ENCODE assay signal across 8 cellular contexts in the genomic region with DNA sequence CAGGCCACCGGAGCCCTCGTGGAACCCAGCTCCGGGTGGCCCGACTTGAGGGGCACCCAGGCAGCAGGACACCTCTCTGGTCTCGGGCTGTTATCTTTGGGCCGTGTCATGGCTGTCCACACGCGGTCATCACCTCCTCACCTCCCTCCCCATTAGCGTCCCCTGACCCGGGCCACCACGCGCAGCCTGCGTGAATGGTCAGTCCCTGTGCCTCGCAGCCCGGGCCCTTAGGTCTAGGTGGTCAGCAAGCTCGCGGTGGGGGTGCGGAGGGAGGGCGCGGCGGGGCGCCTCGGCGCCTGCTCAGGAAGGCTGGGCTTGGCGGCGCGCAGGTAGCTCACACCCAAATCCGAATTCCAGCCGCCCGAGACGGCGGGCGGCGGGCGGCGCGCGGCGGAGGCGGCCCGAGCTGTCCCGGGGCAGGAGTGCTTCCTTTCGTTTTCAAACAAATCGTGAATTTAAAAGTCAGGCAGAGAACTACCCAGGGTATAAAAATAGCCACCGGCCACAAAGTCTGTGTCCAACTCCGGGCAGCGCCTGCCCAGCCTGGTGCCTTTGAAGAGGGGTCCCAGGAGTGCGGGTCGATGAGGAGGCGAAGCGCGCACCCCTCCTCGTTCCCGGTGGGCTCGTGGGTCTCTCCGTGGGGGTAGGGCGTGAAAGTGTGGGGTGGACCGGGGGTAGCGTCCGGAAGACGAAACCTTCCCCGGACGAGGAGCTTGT. TPM values are rescaled to one million over a fixed set of nuclear protein-coding genes. Genes with fewer than 3 reads are reported as not detected.
A peak's percentile ranks its signal among the peaks of the same experiment; 100 is the strongest.
DNase-seq lines count a peak whose midpoint lies in the region; ATAC-seq, FAIRE-seq and TF ChIP-seq lines count a peak whose summit lies in the region.

No MANE protein-coding gene starts in this region.

- DNase-seq in A549 (ENCODE audit: low read depth in 1 of 2, low spot score in 1 of 2): peak; percentile 39 to 54
- DNase-seq in HK-2 (ENCODE audit: unreplicated experiment): peak; percentile 64
- peak; percentile 56 for DNase-seq in activated T-cell treated with anti-CD3 and anti-CD28 coated beads, Interleukin-2, amount 50 U/mL, for 24 hours
- DNase-seq in osteoblast (ENCODE audit: insufficient read length, low spot score, missing footprints): peak; percentile 99
- no peak for DNase-seq in middle frontal gyrus (ENCODE audit: extremely low spot score, low spot score)
- no peak for DNase-seq in NCI-H446 (lab: John Stamatoyannopoulos, UW)
- DNase-seq in AG08395 (ENCODE audit: low spot score): no peak

- H2AFZ ChIP-seq in osteoblast (ENCODE audit: low read length): peak overlapping the region; percentile 76

- no peak for FAIRE-seq in A549 (lab: Jason Lieb, UNC)

- ATAC-seq in A549 (peak; percentile 9 to 35; a peak in 4 of 6 replicates), gastroesophageal sphincter (peak; percentile 17)

- H3K27me3 ChIP-seq in gastroesophageal sphincter (no peaks in the 10 kb centered on the region), osteoblast (ENCODE audit: insufficient read depth, low read length) (no peaks in the 10 kb centered on the region)

- TF ChIP-seq RAD21 in A549 (conservative IDR thresholded peaks at IDR 0.05 in 1 of 2, IDR thresholded peaks at IDR 0.05 in 1 of 2): no peak

- H3K4me1 ChIP-seq in A549 (peaks cover 46% of the 10 kb centered on the region), gastroesophageal sphincter (peaks cover 0 to 56% (median 29%) of the 10 kb centered on the region in 3 donors), osteoblast (ENCODE audit: insufficient read depth, low read length) (peaks cover 45% of the 10 kb centered on the region)

- H3K27ac ChIP-seq in A549 (peak overlapping the region; percentile 96 to 97), gastroesophageal sphincter (peak overlapping the region; percentile 95 to 99 (median 96)), osteoblast (ENCODE audit: low read depth, low read length) (peak overlapping the region; percentile 95)

- 11% methylated on average over 28 of the region's 63 CpGs for WGBS in A549 (ENCODE audit: missing lambda C conversion rate)
- 0% methylated on average over 1 of the region's 63 CpGs for WGBS in gastroesophageal sphincter (ENCODE audit: low coverage in 1 of 2), 2 donors

- H3K9me3 ChIP-seq in A549 (no peaks in the 10 kb centered on the region), gastroesophageal sphincter (no peaks in the 10 kb centered on the region), osteoblast (ENCODE audit: low read depth, low read length) (no peaks in the 10 kb centered on the region)

- no peak overlapping the region for H3K27ac Mint-ChIP-seq in activated T-cell treated with anti-CD3 and anti-CD28 coated beads, Interleukin-2, amount 50 U/mL, for 24 hours

- no peaks in the 10 kb centered on the region for H3K36me3 Mint-ChIP-seq in activated T-cell treated with anti-CD3 and anti-CD28 coated beads, Interleukin-2, amount 50 U/mL, for 24 hours (ENCODE audit: low read depth)

- peaks cover 34% of the 10 kb centered on the region for H3K79me2 ChIP-seq in osteoblast (ENCODE audit: insufficient read depth, low read length)

- no peaks in the 10 kb centered on the region for H3K9me3 Mint-ChIP-seq in activated T-cell treated with anti-CD3 and anti-CD28 coated beads, Interleukin-2, amount 50 U/mL, for 24 hours

- H3K27me3 Mint-ChIP-seq in activated T-cell treated with anti-CD3 and anti-CD28 coated beads, Interleukin-2, amount 50 U/mL, for 24 hours: peaks cover 21% of the 10 kb centered on the region

- H4K20me1 ChIP-seq in osteoblast (ENCODE audit: insufficient read depth, low read length): peaks cover 33% of the 10 kb centered on the region

- TF ChIP-seq CTCF in A549 (IDR thresholded peaks at IDR 0.05) (no peak), gastroesophageal sphincter (IDR thresholded peaks at IDR 0.05) (peak in 1 of 4 experiments; percentile 9), osteoblast (IDR thresholded peaks at IDR 0.05; ENCODE audit: extremely low read depth, low read depth, low read length) (no peak)

- H3K4me1 Mint-ChIP-seq in activated T-cell treated with anti-CD3 and anti-CD28 coated beads, Interleukin-2, amount 50 U/mL, for 24 hours (ENCODE audit: low read depth): peaks cover 10% of the 10 kb centered on the region

- no peaks in the 10 kb centered on the region for H3K36me3 ChIP-seq in gastroesophageal sphincter
- no peaks in the 10 kb centered on the region for H3K36me3 ChIP-seq in osteoblast (ENCODE audit: insufficient read depth, low read length)

- TF ChIP-seq POLR2A in A549 (IDR thresholded peaks at IDR 0.05; ENCODE audit: low read length) (no peak; the same call in 1 of the 2 replicates), gastroesophageal sphincter (IDR thresholded peaks at IDR 0.05) (no peak)

- CTCF ChIA-PET in A549 (lab: Yijun Ruan, JAX): interaction anchor here (0.8 to 2.7 kb wide), 8 partner anchors 10 to 154 kb away, joined by 3 to 14 read pairs (median 3); no protein-coding TSS in a partner anchor

- POLR2A ChIA-PET in A549 (lab: Yijun Ruan, JAX): interaction anchor here (0.6 to 1.7 kb wide), 6 partner anchors 10 to 189 kb away, joined by 3 to 6 read pairs (median 4); partner anchors contain the start of gene WDR5

- H3K4me3 Mint-ChIP-seq in activated T-cell treated with anti-CD3 and anti-CD28 coated beads, Interleukin-2, amount 50 U/mL, for 24 hours: peak overlapping the region; percentile 66

- H3K4me3 ChIP-seq in A549 (peak overlapping the region; percentile 86), gastroesophageal sphincter (peak overlapping the region; percentile 66 to 83), osteoblast (ENCODE audit: insufficient read depth, low read length) (peak overlapping the region; percentile 77)

- no peak for TF ChIP-seq EP300 in A549 (IDR thresholded peaks at IDR 0.05)
- TF ChIP-seq EP300 in gastroesophageal sphincter (IDR thresholded peaks at IDR 0.05): no peak

- peak overlapping the region; percentile 100 for H3K4me2 ChIP-seq in A549
- peak overlapping the region; percentile 97 for H3K4me2 ChIP-seq in osteoblast (ENCODE audit: insufficient read depth, low read length)

TF ChIP-seq in A549, 52 proteins besides CTCF, POLR2A, EP300 and RAD21:
- no peak for TF ChIP-seq RCOR1 (IDR thresholded peaks at IDR 0.05; ENCODE audit: low read depth, low read length)
- TF ChIP-seq, protein P1, sequence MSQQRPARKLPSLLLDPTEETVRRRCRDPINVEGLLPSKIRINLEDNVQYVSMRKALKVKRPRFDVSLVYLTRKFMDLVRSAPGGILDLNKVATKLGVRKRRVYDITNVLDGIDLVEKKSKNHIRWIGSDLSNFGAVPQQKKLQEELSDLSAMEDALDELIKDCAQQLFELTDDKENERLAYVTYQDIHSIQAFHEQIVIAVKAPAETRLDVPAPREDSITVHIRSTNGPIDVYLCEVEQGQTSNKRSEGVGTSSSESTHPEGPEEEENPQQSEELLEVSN (IDR thresholded peaks at IDR 0.05; ENCODE audit: borderline replicate concordance, low read depth): 0 out of 2 replicates have a peak, but pooled peaks have one; percentile 65

RNA-seq across cellular contexts. Expression of gene RXRA, which starts 1.0 kb away (rescaled TPM):
- polyA plus RNA-seq in A549 (2011; rRNA removed) (6.6 and 10.2 TPM in 2 replicates), A549 (2017; fragmentation: RNase III; extraction: RNeasy Plus Mini Kit Qiagen cat#74134 plus additional on column Dnase treatment) (22.0 to 23.9 TPM (median 22.5 TPM) in 3 replicates)
- polyA plus RNA-seq in A549 (2012; cell fraction: cytosol; rRNA removed): 16.7 and 21.8 TPM in 2 replicates
- 25.5 and 28.7 TPM in 2 replicates for polyA plus RNA-seq in A549 (2012; cell fraction: nucleus; rRNA removed)
- polyA minus RNA-seq in A549 (2011; rRNA and poly(A)+ RNA removed): 8.2 and 12.5 TPM in 2 replicates
- total RNA-seq in gastroesophageal sphincter (10 to 100 TPM; 45.1 to 78.9 (median 55.3) TPM), osteoblast (25.3 and 26.4 TPM in 2 replicates)

Comparison
In these comparisons a context has a peak if more than half of its experiments do, and no peak if none do; other contexts are left out.
1. DNase-seq: peak in A549 (2 of 2), HK-2 (single experiment), activated T-cell treated with anti-CD3 and anti-CD28 coated beads, Interleukin-2, amount 50 U/mL, for 24 hours (single experiment) and osteoblast (single experiment); none in middle frontal gyrus (single experiment), NCI-H446 (0 of 2) and AG08395 (single experiment).
2. Peak in every context shown above with its lines, with median percentiles within 50 percentile points of each other: H3K27ac ChIP-seq and H3K4me3 ChIP-seq.